Comparison of ENCODE assay signal across 23 cellular contexts in the genomic region with DNA sequence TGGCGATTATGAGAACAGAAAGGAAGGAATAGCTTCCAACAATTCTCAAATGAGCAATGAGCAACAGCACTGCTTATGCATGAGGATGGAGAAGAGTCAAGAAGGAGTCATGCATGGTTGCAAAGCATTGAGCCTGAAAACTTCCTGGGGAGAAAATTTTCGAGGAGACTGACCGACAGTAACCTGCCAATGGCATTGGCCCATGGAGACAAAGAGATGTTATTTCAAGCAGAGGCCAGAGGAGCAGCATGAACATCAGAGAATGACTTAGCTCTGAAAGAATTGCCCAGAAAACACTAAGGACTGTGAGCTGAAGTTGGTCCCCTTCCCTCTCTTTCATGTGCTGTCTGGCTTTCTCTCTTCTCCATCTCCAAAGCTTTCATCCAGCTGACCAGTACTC.
DNase-seq lines count a peak whose midpoint lies in the region; ATAC-seq, FAIRE-seq and TF ChIP-seq lines count a peak whose summit lies in the region.
"Had no signal": no experiment of that assay in that cellular context is flagged by ENCODE, and none has a peak within 500 bp of the region (broad histone marks: within the 10 kb centered on the region; RNA-seq: fewer than 3 reads in every experiment).

No MANE protein-coding gene starts in this region.

- H3K36me3 ChIP-seq in IMR-90 (ENCODE audit: control insufficient read depth, insufficient read depth, low read length) (no peaks in the 10 kb centered on the region), smooth muscle cell (ENCODE audit: low read depth) (peaks cover 4% of the 10 kb centered on the region)
- H3K36me3 ChIP-seq: left lung, transverse colon had no signal

- H3K79me1 ChIP-seq in IMR-90 (ENCODE audit: low read depth in 1 of 2, low read length in 2 of 2): no peaks in the 10 kb centered on the region

- no peak for TF ChIP-seq POLR2A in IMR-90 (IDR thresholded peaks at IDR 0.05; ENCODE audit: low read depth, low read length)

- CTCF ChIA-PET in IMR-90 (lab: Yijun Ruan, JAX): no interaction called here

- no peak overlapping the region for H2BK20ac ChIP-seq in IMR-90 (ENCODE audit: low read depth, low read length)

- 71% methylated on average over 2 of the region's 3 CpGs; no CpG with 5 or more reads in 1 of the 2 experiments for WGBS in IMR-90 (ENCODE audit: extremely low coverage in 2 of 2, insufficient read length in 1 of 2), 2 experiments
- WGBS in smooth muscle cell (ENCODE audit: low lambda C conversion rate): 94% methylated on average over 3 of the region's 3 CpGs

- POLR2A ChIA-PET in IMR-90 (lab: Charles Lee; ENCODE audit: unreplicated experiment): no interaction called here

- TF ChIP-seq CTCF in IMR-90 (conservative IDR thresholded peaks at IDR 0.05; ENCODE audit: low read depth, low read length) (no peak), choroid plexus epithelial cell (conservative IDR thresholded peaks at IDR 0.05; ENCODE audit: low read depth, low read length) (no peak), smooth muscle cell (IDR thresholded peaks at IDR 0.05; ENCODE audit: borderline replicate concordance, insufficient read depth, poor library complexity, severe bottlenecking) (no peak)

- FAIRE-seq in urothelium cell line (lab: Jason Lieb, UNC): no peak

- intact Hi-C loops in IMR-90 (cut with micrococcal nuclease): no loop called here

- H3K27me3 ChIP-seq in IMR-90 (ENCODE audit: control insufficient read depth, insufficient read depth, low read length): no peaks in the 10 kb centered on the region
- H3K27me3 ChIP-seq in smooth muscle cell (ENCODE audit: low read depth): no peaks in the 10 kb centered on the region
- H3K27me3 ChIP-seq: left lung, transverse colon had no signal

- H3K14ac ChIP-seq in IMR-90 (replicated peaks; ENCODE audit: low read depth, low read length): no peak overlapping the region

- no peaks in the 10 kb centered on the region for H3K9me3 ChIP-seq in IMR-90 (ENCODE audit: control insufficient read depth, insufficient read depth, low read length)
- H3K9me3 ChIP-seq in smooth muscle cell (replicated peaks; ENCODE audit: low read depth): no peaks in the 10 kb centered on the region
- H3K9me3 ChIP-seq: left lung, transverse colon had no signal

- in situ Hi-C loops in IMR-90 (cut with MboI; ENCODE audit: low sequenced_read_pairs): no loop called here

- H3K4me1 ChIP-seq in IMR-90 (ENCODE audit: control insufficient read depth, insufficient read depth, low read length): no peaks in the 10 kb centered on the region
- peaks cover 32% of the 10 kb centered on the region for H3K4me1 ChIP-seq in smooth muscle cell (ENCODE audit: low read depth)
- H3K4me1 ChIP-seq: left lung, transverse colon had no signal

- no peaks in the 10 kb centered on the region for H3K9me1 ChIP-seq in IMR-90 (ENCODE audit: insufficient read depth, low read length)

- no peak overlapping the region for H2AK5ac ChIP-seq in IMR-90 (ENCODE audit: low read depth, low read length)

- peaks cover 37% of the 10 kb centered on the region for H3K79me2 ChIP-seq in smooth muscle cell (ENCODE audit: low read depth)

- H2AK9ac ChIP-seq in IMR-90 (replicated peaks; ENCODE audit: low read depth, low read length, poor library complexity): no peak overlapping the region

- no peak overlapping the region for H3K56ac ChIP-seq in IMR-90 (ENCODE audit: extremely low read depth, insufficient read depth, low read length)

- peak; percentile 5 for DNase-seq in IMR-90
- DNase-seq in choroid plexus epithelial cell (ENCODE audit: low read depth): peak; percentile 63
- DNase-seq in kidney tubule cell (ENCODE audit: low spot score): peak; percentile 96
- DNase-seq in smooth muscle cell (lab: John Stamatoyannopoulos, UW; ENCODE audit: unreplicated experiment): no peak
- no peak for DNase-seq in mesenteric fat pad (ENCODE audit: low spot score)
- DNase-seq in urothelium cell line (ENCODE audit: low spot score): no peak
- DNase-seq: activated CD8-positive, alpha-beta T cell treated with anti-CD3 and anti-CD28 coated beads, Interleukin-2, amount 10 ng/mL, durations not matched to agents 7 days and 5 days; activated gamma-delta T cell treated with Interleukin-2 at 50 U/mL for 16 hours; effector CD8-positive, alpha-beta T cell; GOT3; left lung; NCI-H1092; NCI-H1930; NCI-H446; nephron progenitor cell; PC-3; SHP77 treated with DMSO at 0.1 percent for 48 hours; stimulated activated CD4-positive, alpha-beta T cell treated with anti-CD3 and anti-CD28 coated beads, Interleukin-12 subunit alpha, Interleukin-12 subunit beta, amount 100 ng/mL, for 4 hours; stimulated activated naive CD8-positive, alpha-beta T cell treated with anti-CD3 and anti-CD28 coated beads, Interleukin-15, amount 100 ng/mL, for 72 hours; transverse colon had no signal

- H4K20me1 ChIP-seq in IMR-90 (ENCODE audit: insufficient read depth, low read length) (no peaks in the 10 kb centered on the region), smooth muscle cell (ENCODE audit: low read depth) (no peaks in the 10 kb centered on the region)

- H2BK120ac ChIP-seq in IMR-90 (ENCODE audit: low read depth, low read length): no peak overlapping the region

- dilution Hi-C loops in IMR-90 (cut with HindIII; ENCODE audit: low sequenced_read_pairs, unreplicated experiment): no loop called here

- H3K18ac ChIP-seq in IMR-90 (ENCODE audit: low read depth, low read length): no peak overlapping the region

- H3K4ac ChIP-seq in IMR-90 (ENCODE audit: low read depth, low read length): no peak overlapping the region

- H3K4me3 ChIP-seq in IMR-90 (ENCODE audit: insufficient read depth, low read depth, low read length) (no peak overlapping the region), choroid plexus epithelial cell (ENCODE audit: low read depth, low read length) (no peak overlapping the region), smooth muscle cell (no peak overlapping the region)
- H3K4me3 ChIP-seq: left lung, transverse colon had no signal

- ATAC-seq in IMR-90 (ENCODE audit: low read depth) (no peak), SK-N-SH treated with all-trans-retinoic acid at 6 μM for 48 hours (no peak)
- ATAC-seq: activated CD4-positive, CD25-positive, alpha-beta regulatory T cell treated with anti-CD3 and anti-CD28 coated beads, Interleukin-2, amount 50 U/mL, for 24 hours; activated CD8-positive, alpha-beta T cell treated with anti-CD3 and anti-CD28 coated beads, Interleukin-2, amount 10 ng/mL, durations not matched to agents 7 days and 5 days; esophagus mucosa; left lung; PC-3; stimulated activated naive CD8-positive, alpha-beta T cell treated with anti-CD3 and anti-CD28 coated beads, Interleukin-15, amount 100 ng/mL, for 72 hours had no signal

- no peak overlapping the region for H2BK5ac ChIP-seq in IMR-90 (ENCODE audit: low read depth, low read length, poor library complexity, severe bottlenecking)

- H3K27ac ChIP-seq in IMR-90 (ENCODE audit: insufficient read depth, low read length) (no peak overlapping the region), smooth muscle cell (ENCODE audit: low read depth) (peak overlapping the region; percentile 98)
- H3K27ac ChIP-seq: left lung, transverse colon had no signal

- no peak overlapping the region for H2AFZ ChIP-seq in IMR-90 (replicated peaks; ENCODE audit: low read length, poor library complexity)
- H2AFZ ChIP-seq in smooth muscle cell (ENCODE audit: low read depth): peak overlapping the region; percentile 57

- BruUV-seq in IMR-90 (replicated peaks; lab: Mats Ljungman, UMichigan): no TSS peak

- no peak overlapping the region for H4K91ac ChIP-seq in IMR-90 (ENCODE audit: insufficient read depth, low read depth, low read length)

- TF ChIP-seq RAD21 in IMR-90 (IDR thresholded peaks at IDR 0.05; ENCODE audit: low read length): no peak

- H3K23ac ChIP-seq in IMR-90 (ENCODE audit: low read depth, low read length): no peak overlapping the region

- H3K4me2 ChIP-seq in IMR-90 (ENCODE audit: low read depth, low read length) (no peak overlapping the region), smooth muscle cell (peak overlapping the region; percentile 79)

- no peak overlapping the region for H4K5ac ChIP-seq in IMR-90 (ENCODE audit: low read depth, low read length)

- H2BK15ac ChIP-seq in IMR-90 (ENCODE audit: low read depth, low read length): no peak overlapping the region

- peaks cover 9% of the 10 kb centered on the region for H3F3A ChIP-seq in smooth muscle cell (ENCODE audit: low read depth)

- H3K9ac ChIP-seq in IMR-90 (ENCODE audit: low read depth, low read length): no peak overlapping the region
- no peak overlapping the region for H3K9ac ChIP-seq in smooth muscle cell (ENCODE audit: low read depth)

- no peak overlapping the region for H4K8ac ChIP-seq in IMR-90 (ENCODE audit: low read depth in 2 of 2, low read length in 2 of 2)

TF ChIP-seq in IMR-90, 13 proteins besides CTCF, POLR2A, EP300 and RAD21 (continues in another document):
- TF ChIP-seq RFX5 (IDR thresholded peaks at IDR 0.05; ENCODE audit: low read depth, low read length) (no peak), CHD1 (IDR thresholded peaks at IDR 0.05; ENCODE audit: low read depth, low read length) (no peak), MAFK (IDR thresholded peaks at IDR 0.05; ENCODE audit: low read depth, low read length) (no peak), ELK1 (IDR thresholded peaks at IDR 0.05; ENCODE audit: borderline replicate concordance, low read depth, low read length) (no peak)

TF ChIP-seq in SK-N-SH treated with all-trans-retinoic acid at 6 μM for 48 hours, 23 proteins besides CTCF, POLR2A, EP300 and RAD21 (continues in another document):
- TF ChIP-seq ZNF8 (CRISPR knock-in tag; IDR thresholded peaks at IDR 0.05) (no peak), TCF4 (CRISPR knock-in tag; IDR thresholded peaks at IDR 0.05; ENCODE audit: borderline replicate concordance) (no peak), ZNF565 (CRISPR knock-in tag; conservative IDR thresholded peaks at IDR 0.05; ENCODE audit: low read depth) (no peak)
- TF ChIP-seq, protein P1, sequence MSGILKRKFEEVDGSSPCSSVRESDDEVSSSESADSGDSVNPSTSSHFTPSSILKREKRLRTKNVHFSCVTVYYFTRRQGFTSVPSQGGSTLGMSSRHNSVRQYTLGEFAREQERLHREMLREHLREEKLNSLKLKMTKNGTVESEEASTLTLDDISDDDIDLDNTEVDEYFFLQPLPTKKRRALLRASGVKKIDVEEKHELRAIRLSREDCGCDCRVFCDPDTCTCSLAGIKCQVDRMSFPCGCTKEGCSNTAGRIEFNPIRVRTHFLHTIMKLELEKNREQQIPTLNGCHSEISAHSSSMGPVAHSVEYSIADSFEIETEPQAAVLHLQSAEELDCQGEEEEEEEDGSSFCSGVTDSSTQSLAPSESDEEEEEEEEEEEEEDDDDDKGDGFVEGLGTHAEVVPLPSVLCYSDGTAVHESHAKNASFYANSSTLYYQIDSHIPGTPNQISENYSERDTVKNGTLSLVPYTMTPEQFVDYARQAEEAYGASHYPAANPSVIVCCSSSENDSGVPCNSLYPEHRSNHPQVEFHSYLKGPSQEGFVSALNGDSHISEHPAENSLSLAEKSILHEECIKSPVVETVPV (CRISPR knock-in tag; IDR thresholded peaks at IDR 0.05): no peak

Comparison
In these comparisons a context has a peak if more than half of its experiments do, and no peak if none do; other contexts are left out.
1. DNase-seq: peak in IMR-90 (single experiment), choroid plexus epithelial cell (single experiment) and kidney tubule cell (single experiment); none in smooth muscle cell (single experiment), mesenteric fat pad (single experiment) and urothelium cell line (single experiment).